In genomic region chr16:17130733-17131132, GRCh38 we compare ENCODE assay signal across 17 cellular contexts.
"Had no signal": no experiment of that assay in that cellular context is flagged by ENCODE, and none has a peak within 500 bp of the region (broad histone marks: within the 10 kb centered on the region; RNA-seq: fewer than 3 reads in every experiment).

No MANE protein-coding gene starts in this region.

- H3K9me3 Mint-ChIP-seq: nephron progenitor cell; T-helper 1 cell treated with Interleukin-12 subunit alpha and Interleukin-12 subunit beta and Interleukin-4 antibody, amounts not matched to agents 30 μg/mL and 1 μg/mL, for 36 hours had no signal

- ATAC-seq: left lobe of liver, mucosa of descending colon, SK-N-SH treated with all-trans-retinoic acid at 6 μM for 48 hours had no signal

- H3K27ac Mint-ChIP-seq: nephron progenitor cell; T-helper 1 cell treated with Interleukin-12 subunit alpha and Interleukin-12 subunit beta and Interleukin-4 antibody, amounts not matched to agents 30 μg/mL and 1 μg/mL, for 36 hours had no signal

- H3K36me3 ChIP-seq: ovary had no signal

- H3K4me1 ChIP-seq: ascending aorta, esophagus squamous epithelium had no signal

- H3K9me3 ChIP-seq: ascending aorta, esophagus squamous epithelium, mucosa of descending colon, stomach, thoracic aorta had no signal

- H3K4me3 Mint-ChIP-seq: nephron progenitor cell; T-helper 1 cell treated with Interleukin-12 subunit alpha and Interleukin-12 subunit beta and Interleukin-4 antibody, amounts not matched to agents 30 μg/mL and 1 μg/mL, for 36 hours had no signal

- H3K27me3 ChIP-seq: ascending aorta, esophagus squamous epithelium, ovary, stomach had no signal

- H3K4me3 ChIP-seq: ascending aorta, esophagus squamous epithelium, mucosa of descending colon, ovary, stomach, thoracic aorta had no signal

- DNase-seq: activated CD4-positive, alpha-beta T cell treated with anti-CD3 and anti-CD28 coated beads for 1 hour; activated T-cell treated with anti-CD3 and anti-CD28 coated beads for 4 hours; esophagus squamous epithelium; foreskin fibroblast; glutamatergic neuron; mammary epithelial cell; mucosa of descending colon; nephron progenitor cell; ovary; stimulated activated CD4-positive, alpha-beta T cell treated with anti-CD3 and anti-CD28 coated beads, Interleukin-4, amount 100 ng/mL, for 1 hour; stimulated activated CD8-positive, alpha-beta memory T cell treated with anti-CD3 and anti-CD28 coated beads, Interleukin-4, amount 100 ng/mL, for 48 hours; stomach had no signal

- H3K27ac ChIP-seq: ascending aorta, esophagus squamous epithelium, ovary, stomach, thoracic aorta had no signal
